In the genomic region with DNA sequence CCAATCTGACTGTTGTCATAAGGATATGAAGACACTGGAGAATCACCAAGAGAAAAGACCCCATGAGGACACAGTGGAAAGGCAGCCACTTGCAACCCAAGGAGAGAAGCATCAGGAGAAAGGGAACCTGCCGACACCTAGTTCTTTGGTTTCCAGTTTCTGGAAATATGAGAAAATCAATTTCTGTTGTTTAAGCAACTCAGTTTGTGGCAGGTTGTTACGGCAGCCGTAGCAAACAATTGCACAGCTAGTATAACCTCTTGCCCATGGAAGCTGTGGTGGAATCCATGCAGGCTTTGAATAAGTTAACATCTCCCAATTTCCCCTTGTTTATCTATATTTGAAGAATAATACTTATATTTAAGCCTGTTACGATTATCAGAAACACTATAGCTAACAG, we compare ENCODE assay signal across 31 cellular contexts.
"Had no signal": no experiment of that assay in that cellular context is flagged by ENCODE, and none has a peak within 500 bp of the region (broad histone marks: within the 10 kb centered on the region; RNA-seq: fewer than 3 reads in every experiment).

No MANE protein-coding gene starts in this region.

- H3K27ac ChIP-seq: neural progenitor cell, ovary, parathyroid adenoma, psoas muscle, skin epidermis, spleen, suprapubic skin, testis, tibial artery, transverse colon, upper lobe of right lung, uterus had no signal

- H3K4me1 Mint-ChIP-seq: natural killer cell; nephron; neural progenitor cell; stimulated activated memory B cell treated with anti-CD40 and anti-IgM and Interleukin-4, amounts not matched to agents 10 μg/mL and 1 μg/mL and 100 μg/mL, for 72 hours; stimulated activated naive CD8-positive, alpha-beta T cell treated with anti-CD3 and anti-CD28 coated beads, Interleukin-15, amount 100 ng/mL, for 72 hours had no signal

- H3K27ac Mint-ChIP-seq: natural killer cell; nephron; neural progenitor cell; progenitor cell of endocrine pancreas; stimulated activated memory B cell treated with anti-CD40 and anti-IgM and Interleukin-4, amounts not matched to agents 10 μg/mL and 1 μg/mL and 100 μg/mL, for 72 hours; stimulated activated naive CD8-positive, alpha-beta T cell treated with anti-CD3 and anti-CD28 coated beads, Interleukin-15, amount 100 ng/mL, for 72 hours; type B pancreatic cell had no signal

- H3K36me3 ChIP-seq: neural progenitor cell, ovary, spleen, suprapubic skin, tibial artery, transverse colon, upper lobe of right lung, uterus had no signal

- DNase-seq: natural killer cell; occipital lobe; ovary; posterior cingulate gyrus; psoas muscle; right cardiac atrium; spleen; stimulated activated CD4-positive, alpha-beta T cell treated with anti-CD3 and anti-CD28 coated beads, Interleukin-12 subunit alpha, Interleukin-12 subunit beta, amount 100 ng/mL, for 4 hours; stimulated activated CD4-positive, alpha-beta T cell treated with anti-CD3 and anti-CD28 coated beads, Interleukin-1b, Interleukin-23, amount 100 ng/mL, for 48 hours; stimulated activated CD4-positive, alpha-beta T cell treated with anti-CD3 and anti-CD28 coated beads, Interleukin-4, amount 100 ng/mL, for 1 hour; stimulated activated CD4-positive, alpha-beta T cell treated with anti-CD3 and anti-CD28 coated beads, Interleukin-4, amount 100 ng/mL, for 4 hours; stimulated activated CD8-positive, alpha-beta memory T cell treated with anti-CD3 and anti-CD28 coated beads, Interleukin-4, amount 100 ng/mL, for 48 hours; stimulated activated naive CD4-positive, alpha-beta T cell; stimulated activated naive CD8-positive, alpha-beta T cell treated with anti-CD3 and anti-CD28 coated beads, Interleukin-15, amount 100 ng/mL, for 72 hours; stimulated activated naive CD8-positive, alpha-beta T cell treated with anti-CD3 and anti-CD28 coated beads, Interleukin-15, Interleukin-2, amounts not matched to agents 100 U/mL and 50 U/mL, for 24 hours; substantia nigra; testis; tibial artery; transverse colon; upper lobe of right lung; uterus had no signal

- H3K9me3 Mint-ChIP-seq: nephron; neural progenitor cell; stimulated activated memory B cell treated with anti-CD40 and anti-IgM and Interleukin-4, amounts not matched to agents 10 μg/mL and 1 μg/mL and 100 μg/mL, for 72 hours; type B pancreatic cell had no signal

- H3K4me3 Mint-ChIP-seq: natural killer cell; nephron; neural progenitor cell; stimulated activated memory B cell treated with anti-CD40 and anti-IgM and Interleukin-4, amounts not matched to agents 10 μg/mL and 1 μg/mL and 100 μg/mL, for 72 hours; stimulated activated naive CD8-positive, alpha-beta T cell treated with anti-CD3 and anti-CD28 coated beads, Interleukin-15, amount 100 ng/mL, for 72 hours; type B pancreatic cell had no signal

- H3K4me1 ChIP-seq: neural progenitor cell, parathyroid adenoma, psoas muscle, spleen, suprapubic skin, testis, tibial artery, transverse colon, upper lobe of right lung, uterus had no signal

- H3K27me3 ChIP-seq: neural progenitor cell, ovary, spleen, suprapubic skin, testis, tibial artery, transverse colon, upper lobe of right lung, uterus had no signal

- H2AFZ ChIP-seq: neural progenitor cell, parathyroid adenoma had no signal

- H3K9ac ChIP-seq: neural progenitor cell, parathyroid adenoma had no signal

- H3K27me3 Mint-ChIP-seq: progenitor cell of endocrine pancreas; stimulated activated memory B cell treated with anti-CD40 and anti-IgM and Interleukin-4, amounts not matched to agents 10 μg/mL and 1 μg/mL and 100 μg/mL, for 72 hours; stimulated activated naive CD8-positive, alpha-beta T cell treated with anti-CD3 and anti-CD28 coated beads, Interleukin-15, amount 100 ng/mL, for 72 hours; type B pancreatic cell had no signal

- H3K79me2 ChIP-seq: parathyroid adenoma had no signal

- H3K36me3 Mint-ChIP-seq: natural killer cell; neural progenitor cell; stimulated activated memory B cell treated with anti-CD40 and anti-IgM and Interleukin-4, amounts not matched to agents 10 μg/mL and 1 μg/mL and 100 μg/mL, for 72 hours; type B pancreatic cell had no signal

- H3K9me3 ChIP-seq: ovary, suprapubic skin, testis, tibial artery, upper lobe of right lung, uterus had no signal

- ATAC-seq: natural killer cell; psoas muscle; right cardiac atrium; sciatic nerve; stimulated activated memory B cell treated with anti-CD40 and anti-IgM and Interleukin-4, amounts not matched to agents 10 μg/mL and 1 μg/mL and 100 μg/mL, for 72 hours; stimulated activated naive CD8-positive, alpha-beta T cell treated with anti-CD3 and anti-CD28 coated beads, Interleukin-15, amount 100 ng/mL, for 72 hours; stimulated activated naive CD8-positive, alpha-beta T cell treated with anti-CD3 and anti-CD28 coated beads, Interleukin-15, Interleukin-2, amounts not matched to agents 100 U/mL and 50 U/mL, for 24 hours; upper lobe of right lung had no signal

- H3K4me2 ChIP-seq: neural progenitor cell, smooth muscle cell had no signal

- H3K4me3 ChIP-seq: neural progenitor cell, ovary, psoas muscle, skin epidermis, smooth muscle cell, spleen, suprapubic skin, testis, tibial artery, transverse colon, upper lobe of right lung, uterus had no signal
